In genomic region chr20:3172126-3172932, GRCh38 we compare ENCODE assay signal across 8 cellular contexts. TPM values are rescaled to one million over a fixed set of nuclear protein-coding genes. Genes with fewer than 3 reads are reported as not detected.
DNase-seq lines count a peak whose midpoint lies in the region; ATAC-seq and TF ChIP-seq lines count a peak whose summit lies in the region.

No MANE protein-coding gene starts in this region.

- H3K9me3 ChIP-seq in HUES64 (ENCODE audit: insufficient read depth, low read depth, low read length) = no peaks in the 10 kb centered on the region

- H3K9me3 Mint-ChIP-seq in chondrocyte (ENCODE audit: low read depth) (no peaks in the 10 kb centered on the region), natural killer cell (no peaks in the 10 kb centered on the region)

- H3K79me2 ChIP-seq in ACC112 (ENCODE audit: control insufficient read depth, insufficient read depth, low read length, unreplicated experiment) = no peaks in the 10 kb centered on the region

- no peak overlapping the region for H3K27ac ChIP-seq in ACC112 (ENCODE audit: low read depth, low read length)
- H3K27ac ChIP-seq in HUES64 (ENCODE audit: low read depth, low read length) = no peak overlapping the region

- H3K36me3 Mint-ChIP-seq in chondrocyte (ENCODE audit: low read depth) = no peaks in the 10 kb centered on the region
- H3K36me3 Mint-ChIP-seq in natural killer cell = no peaks in the 10 kb centered on the region

- no peaks in the 10 kb centered on the region for H3K27me3 Mint-ChIP-seq in chondrocyte (ENCODE audit: low read depth)
- peaks cover 46 to 50% of the 10 kb centered on the region in 2 donors for H3K27me3 Mint-ChIP-seq in natural killer cell (ENCODE audit: low read depth in 2 of 2)

- H3K36me3 ChIP-seq in ACC112 (ENCODE audit: insufficient read depth, low read length) = no peaks in the 10 kb centered on the region
- no peaks in the 10 kb centered on the region for H3K36me3 ChIP-seq in HUES64 (ENCODE audit: insufficient read depth, low read length)

- H3K4me3 ChIP-seq in ACC112 (ENCODE audit: low read depth, low read length) = peak overlapping the region; percentile 82; the same call in 1 of the 2 replicates
- H3K4me3 ChIP-seq in HUES64 (ENCODE audit: low read length) = peak overlapping the region; percentile 88

- peak overlapping the region; percentile 68 for H3K4me3 Mint-ChIP-seq in chondrocyte (ENCODE audit: unreplicated experiment)
- peak overlapping the region; percentile 53 for H3K4me3 Mint-ChIP-seq in natural killer cell

- H3K9ac ChIP-seq in HUES64 (ENCODE audit: low read depth, low read length) = no peak overlapping the region

- H3K4me1 Mint-ChIP-seq in chondrocyte (ENCODE audit: low read depth) (peaks cover 22% of the 10 kb centered on the region), natural killer cell (peaks cover 14 to 24% of the 10 kb centered on the region in 2 donors)

- intact Hi-C loops in natural killer cell (cut with micrococcal nuclease) = no loop called here

- H3K27me3 ChIP-seq in ACC112 (ENCODE audit: insufficient read depth, low read length) = 0 out of 2 replicates have a peak, but pooled peaks cover 5% of the 10 kb centered on the region
- H3K27me3 ChIP-seq in HUES64 (ENCODE audit: insufficient read depth, low read length) = peaks cover 25% of the 10 kb centered on the region

- H2AFZ ChIP-seq in ACC112 (ENCODE audit: low read length, unreplicated experiment) = no peak overlapping the region

- no peak for DNase-seq in chondrocyte (ENCODE audit: low spot score)
- DNase-seq in natural killer cell = no peak
- DNase-seq in CD1c-positive myeloid dendritic cell (ENCODE audit: extremely low spot score) = no peak
- no peak for DNase-seq in NK-92 treated with Interleukin-12 subunit alpha and Interleukin-12 subunit beta, amount 100 ng/mL, for 24 hours (lab: John Stamatoyannopoulos, UW)
- no peak for DNase-seq in stimulated activated CD4-positive, alpha-beta T cell treated with anti-CD3 and anti-CD28 coated beads, Interleukin-1b, Interleukin-23, amount 100 ng/mL, for 48 hours

- 40% methylated on average over 5 of the region's 5 CpGs for WGBS in HUES64

- peaks cover 11% of the 10 kb centered on the region for H3K4me1 ChIP-seq in ACC112 (ENCODE audit: control insufficient read depth, insufficient read depth, low read length, unreplicated experiment)
- peaks cover 30% of the 10 kb centered on the region for H3K4me1 ChIP-seq in HUES64 (ENCODE audit: insufficient read depth, low read length)

- TF ChIP-seq CTCF in chondrocyte (IDR thresholded peaks at IDR 0.05) (no peak), natural killer cell (IDR thresholded peaks at IDR 0.05) (no peak)

- ATAC-seq in natural killer cell = no peak
- no peak for ATAC-seq in GM18502 (IDR thresholded peaks at IDR 0.05; ENCODE audit: poor library complexity, unreplicated experiment)

- H3K27ac Mint-ChIP-seq in chondrocyte (ENCODE audit: unreplicated experiment) = no peak overlapping the region
- H3K27ac Mint-ChIP-seq in natural killer cell = peak overlapping the region; percentile 57 to 82

RNA-seq across cellular contexts. Expression of gene LZTS3, which starts 1.0 kb away (rescaled TPM):
- 7.1 TPM for polyA plus RNA-seq in HUES64 (2013, experiment 1 of 2)
- 9.7 TPM for polyA plus RNA-seq in HUES64 (2013, experiment 2 of 2)
- total RNA-seq in chondrocyte (6.4 to 9.3 TPM (median 8.1 TPM) in 3 replicates), natural killer cell (1 to 10 TPM; 3.1 to 4.6 (median 3.3) TPM)

RNA-seq across cellular contexts. Expression of gene FASTKD5, which starts 12.7 kb away (rescaled TPM):
- 16.4 TPM for polyA plus RNA-seq in HUES64 (2013, experiment 1 of 2)
- 16.9 TPM for polyA plus RNA-seq in HUES64 (2013, experiment 2 of 2)
- 9.8 to 12.3 TPM (median 10.8 TPM) in 3 replicates for total RNA-seq in chondrocyte
- total RNA-seq in natural killer cell = 10 to 100 TPM; 35.3 to 40.4 (median 37.1) TPM

RNA-seq across cellular contexts. Expression of gene UBOX5, which starts 12.7 kb away (rescaled TPM):
- polyA plus RNA-seq in HUES64 (2013, experiment 1 of 2) = 4.5 TPM
- 5.1 TPM for polyA plus RNA-seq in HUES64 (2013, experiment 2 of 2)
- total RNA-seq in chondrocyte (4.5 to 6.3 TPM (median 5.8 TPM) in 3 replicates), natural killer cell (10 to 100 TPM in 2 of 3 donors, 1 to 10 TPM in 1; 8.8 to 11.1 (median 10.1) TPM)

RNA-seq across cellular contexts. Expression of gene DDRGK1, which starts 32.2 kb away (rescaled TPM):
- polyA plus RNA-seq in HUES64 (2013, experiment 1 of 2) = 32.8 TPM
- 31.5 TPM for polyA plus RNA-seq in HUES64 (2013, experiment 2 of 2)
- total RNA-seq in chondrocyte = 61.8 to 69.7 TPM (median 62.6 TPM) in 3 replicates
- 10 to 100 TPM; 47.8 to 52.6 (median 52.4) TPM for total RNA-seq in natural killer cell

RNA-seq across cellular contexts. Expression of gene ITPA, which starts 37.0 kb away (rescaled TPM):
- 54.0 TPM for polyA plus RNA-seq in HUES64 (2013, experiment 1 of 2)
- polyA plus RNA-seq in HUES64 (2013, experiment 2 of 2) = 49.3 TPM
- total RNA-seq in chondrocyte (35.1 to 43.4 TPM (median 41.5 TPM) in 3 replicates), natural killer cell (10 to 100 TPM; 49.6 to 53.2 (median 50.2) TPM)
